ENCODE assay signal across 8 cellular contexts in the genomic region with DNA sequence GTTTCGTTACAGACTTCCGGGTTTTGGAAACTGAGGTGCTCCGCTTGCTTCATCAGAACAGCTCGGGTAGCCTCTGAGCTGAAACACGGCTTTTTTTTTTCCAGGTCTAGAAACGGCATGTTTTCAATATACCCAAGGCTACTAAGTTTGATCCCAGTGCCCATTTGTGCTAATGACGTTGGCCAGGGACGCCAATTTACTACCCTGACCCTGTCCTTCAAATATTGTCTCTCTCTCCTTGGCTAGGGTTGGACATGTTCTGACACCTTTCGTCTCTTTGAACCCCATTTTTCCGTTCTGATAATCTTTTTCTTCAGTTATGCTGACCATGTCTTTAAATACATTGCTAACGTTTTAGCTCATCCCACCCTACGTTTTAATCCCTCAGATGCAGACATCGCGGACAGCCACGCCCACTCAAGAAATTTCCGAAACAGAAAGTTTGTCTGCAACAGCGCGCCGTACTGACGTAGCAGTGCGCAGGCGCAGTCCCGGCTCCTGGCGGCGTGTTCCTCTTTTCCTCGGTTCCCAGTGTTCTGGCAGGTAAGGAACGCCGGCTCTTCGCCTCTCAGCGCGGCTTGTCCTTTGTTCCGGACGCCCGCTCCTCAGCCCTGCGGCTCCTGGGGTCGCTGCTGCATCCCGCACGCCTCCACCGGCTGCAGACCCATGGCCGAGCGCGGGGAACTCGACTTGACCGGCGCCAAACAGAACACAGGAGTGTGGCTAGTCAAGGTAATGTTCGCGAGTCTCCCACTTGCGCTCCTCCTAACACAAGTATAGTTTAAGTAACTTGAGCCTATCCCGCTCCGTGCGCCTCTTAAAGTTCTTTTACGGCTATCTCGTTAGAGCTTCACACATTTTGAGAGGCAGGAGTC. TPM values are rescaled to one million over a fixed set of nuclear protein-coding genes. Genes with fewer than 3 reads are reported as not detected.
A peak's percentile ranks its signal among the peaks of the same experiment; 100 is the strongest.
DNase-seq lines count a peak whose midpoint lies in the region; ATAC-seq and TF ChIP-seq lines count a peak whose summit lies in the region.

A gene with protein sequence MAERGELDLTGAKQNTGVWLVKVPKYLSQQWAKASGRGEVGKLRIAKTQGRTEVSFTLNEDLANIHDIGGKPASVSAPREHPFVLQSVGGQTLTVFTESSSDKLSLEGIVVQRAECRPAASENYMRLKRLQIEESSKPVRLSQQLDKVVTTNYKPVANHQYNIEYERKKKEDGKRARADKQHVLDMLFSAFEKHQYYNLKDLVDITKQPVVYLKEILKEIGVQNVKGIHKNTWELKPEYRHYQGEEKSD (plus strand): TSS at position 521 of the 875 bp plus-strand sequence. CDS start 146 bp downstream, at position 667.

- H3K27me3 Mint-ChIP-seq in activated B cell treated with CpG ODN at 0.5 μM for 24 hours: no peaks in the 10 kb centered on the region
- no peaks in the 10 kb centered on the region for H3K27me3 Mint-ChIP-seq in central memory CD8-positive, alpha-beta T cell

- H3K27ac Mint-ChIP-seq in activated B cell treated with CpG ODN at 0.5 μM for 24 hours: no peak within 1 kb of the TSS
- no peak within 1 kb of the TSS for H3K27ac Mint-ChIP-seq in central memory CD8-positive, alpha-beta T cell (ENCODE audit: low read depth)

- peak; percentile 83 for TF ChIP-seq POLR2A in GM18951 (IDR thresholded peaks at IDR 0.05; ENCODE audit: extremely low read depth, insufficient read depth, insufficient read length)

- ATAC-seq in HG03159 (IDR thresholded peaks at IDR 0.05; ENCODE audit: unreplicated experiment): peak; percentile 68
- ATAC-seq in activated B cell treated with CpG ODN at 0.5 μM for 24 hours (ENCODE audit: low read depth): peak; percentile 82
- ATAC-seq in central memory CD8-positive, alpha-beta T cell (replicated peaks; ENCODE audit: extremely low read depth, poor library complexity, severe bottlenecking): peak; percentile 67

- peaks cover 9% of the 10 kb centered on the region for H3K4me1 Mint-ChIP-seq in activated B cell treated with CpG ODN at 0.5 μM for 24 hours
- H3K4me1 Mint-ChIP-seq in central memory CD8-positive, alpha-beta T cell: peaks cover 5% of the 10 kb centered on the region

- H3K9me3 Mint-ChIP-seq in activated B cell treated with CpG ODN at 0.5 μM for 24 hours: no peaks in the 10 kb centered on the region
- H3K9me3 Mint-ChIP-seq in central memory CD8-positive, alpha-beta T cell: no peaks in the 10 kb centered on the region

- CTCF ChIA-PET in activated B cell treated with CpG ODN at 0.5 μM for 24 hours (lab: Charles Lee): interaction anchor here (0.6 kb wide), 1 partner anchor 1040 kb away, joined by 3 read pairs; no protein-coding TSS in a partner anchor

- intact Hi-C loops in activated B cell treated with CpG ODN at 0.5 μM for 24 hours (cut with micrococcal nuclease): loop anchor here (1.0 to 5.0 kb wide), 9 partner anchors 12 to 932 kb away; a partner anchor contains a TSS

- H3K4me3 Mint-ChIP-seq in activated B cell treated with CpG ODN at 0.5 μM for 24 hours: no peak within 1 kb of the TSS
- no peak within 1 kb of the TSS for H3K4me3 Mint-ChIP-seq in central memory CD8-positive, alpha-beta T cell

- DNase-seq in AG08395 (ENCODE audit: low spot score) (peak; percentile 96), NCI-H345 treated with DMSO at 0.1 percent for 48 hours (lab: John Stamatoyannopoulos, UW; ENCODE audit: unreplicated experiment) (peak; percentile 66), activated B cell treated with CpG ODN at 0.5 μM for 24 hours (peak; percentile 90), islet precursor cell (peak; percentile 96)
- peak; percentile 77 to 80 for DNase-seq in central memory CD8-positive, alpha-beta T cell (ENCODE audit: low spot score in 2 of 2)
- peak; percentile 83 for DNase-seq in stimulated activated CD4-positive, alpha-beta T cell treated with anti-CD3 and anti-CD28 coated beads, Interleukin-12 subunit alpha, Interleukin-12 subunit beta, amount 100 ng/mL, for 4 hours

- H3K36me3 Mint-ChIP-seq in activated B cell treated with CpG ODN at 0.5 μM for 24 hours (ENCODE audit: low read depth): peaks cover 7% of the 10 kb centered on the region
- no peaks in the 10 kb centered on the region for H3K36me3 Mint-ChIP-seq in central memory CD8-positive, alpha-beta T cell (ENCODE audit: insufficient read depth)

- in situ Hi-C loops in GM18951 (cut with MboI; ENCODE audit: low sequenced_read_pairs, unreplicated experiment): no loop called here

- TF ChIP-seq CTCF in activated B cell treated with CpG ODN at 0.5 μM for 24 hours (IDR thresholded peaks at IDR 0.05): no peak

- POLR2A ChIA-PET in activated B cell treated with CpG ODN at 0.5 μM for 24 hours (lab: Charles Lee): interaction anchor here (1.0 to 1.8 kb wide), 4 partner anchors 10 to 221 kb away, joined by 3 to 4 read pairs (median 4); a partner anchor contains a TSS

RNA-seq across cellular contexts. Expression of the gene that starts here (rescaled TPM):
- 19.4 and 19.8 TPM in 2 replicates for total RNA-seq in activated B cell treated with CpG ODN at 0.5 μM for 24 hours

Comparison
In these comparisons a context has a peak if more than half of its experiments do, and no peak if none do; other contexts are left out.
1. Peak in every context shown above with its lines: DNase-seq and ATAC-seq.